ENCODE assay signal across 17 cellular contexts in genomic region chr10:109880886-109881467, GRCh38. TPM values are rescaled to one million over a fixed set of nuclear protein-coding genes. Genes with fewer than 3 reads are reported as not detected.
A peak's percentile ranks its signal among the peaks of the same experiment; 100 is the strongest.
DNase-seq lines count a peak whose midpoint lies in the region; ATAC-seq, FAIRE-seq and TF ChIP-seq lines count a peak whose summit lies in the region.
"Had no signal": no experiment of that assay in that cellular context is flagged by ENCODE, and none has a peak within 500 bp of the region (broad histone marks: within the 10 kb centered on the region; RNA-seq: fewer than 3 reads in every experiment).

No MANE protein-coding gene starts in this region.

- H3K27me3 Mint-ChIP-seq in activated naive CD4-positive, alpha-beta T cell treated with anti-CD3 and anti-CD28 coated beads for 36 hours (ENCODE audit: low read depth) = no peaks in the 10 kb centered on the region
- no peaks in the 10 kb centered on the region for H3K27me3 Mint-ChIP-seq in CD8-positive, alpha-beta memory T cell

- peaks cover 5% of the 10 kb centered on the region for H3K4me1 Mint-ChIP-seq in activated naive CD4-positive, alpha-beta T cell treated with anti-CD3 and anti-CD28 coated beads for 36 hours (ENCODE audit: low read depth)
- peaks cover 5 to 9% (median 5%) of the 10 kb centered on the region in 3 donors for H3K4me1 Mint-ChIP-seq in CD8-positive, alpha-beta memory T cell

- TF ChIP-seq RAD21 in GM12878 (IDR thresholded peaks at IDR 0.05; ENCODE audit: insufficient read depth, low read depth, low read length) = no peak

- FAIRE-seq in GM18507 (lab: Jason Lieb, UNC) (peak; percentile 9), GM12878 (lab: Jason Lieb, UNC) (no peak)
- FAIRE-seq: endothelial cell of umbilical vein had no signal

- BruUV-seq in GM12878 (replicated peaks; lab: Mats Ljungman, UMichigan) = no TSS peak

- peaks cover 33% of the 10 kb centered on the region for H3K36me3 Mint-ChIP-seq in activated naive CD4-positive, alpha-beta T cell treated with anti-CD3 and anti-CD28 coated beads for 36 hours (ENCODE audit: low read depth)
- H3K36me3 Mint-ChIP-seq in CD8-positive, alpha-beta memory T cell = peaks cover 5 to 85% (median 23%) of the 10 kb centered on the region in 3 donors

- in situ Hi-C loops in GM12878 (cut with MboI) = no loop called here

- no peaks in the 10 kb centered on the region; the same call in 1 of the 2 replicates for H4K20me1 ChIP-seq in GM12878 (ENCODE audit: control insufficient read depth, insufficient read depth)

- TF ChIP-seq EP300 in GM12878 (IDR thresholded peaks at IDR 0.05; ENCODE audit: borderline replicate concordance in 1 of 2, control insufficient read depth in 1 of 2, low read depth in 2 of 2, low read length in 2 of 2) (no peak), tibial nerve (IDR thresholded peaks at IDR 0.05) (no peak)

- DNase-seq in GM18507 (ENCODE audit: extremely low spot score, insufficient read length, low read depth) = no peak
- DNase-seq in GM12878 (ENCODE audit: low read depth, low spot score) = no peak
- DNase-seq in tibial nerve (ENCODE audit: low spot score in 2 of 2) = no peak
- no peak for DNase-seq in GM19238 (ENCODE audit: insufficient read length, low spot score)
- no peak for DNase-seq in activated naive CD4-positive, alpha-beta T cell treated with anti-CD3 and anti-CD28 coated beads for 36 hours
- no peak for DNase-seq in CD8-positive, alpha-beta memory T cell
- DNase-seq: activated CD8-positive, alpha-beta memory T cell treated with anti-CD3 and anti-CD28 coated beads, Interleukin-2, amount 50 U/mL, for 48 hours; H7; hippocampal formation; Kasumi-1; mesenchymal stem cell; Peyer's patch; stimulated activated CD4-positive, alpha-beta T cell treated with anti-CD3 and anti-CD28 coated beads, Interleukin-4, amount 100 ng/mL, for 4 hours had no signal

- no peak overlapping the region for H3K4me3 ChIP-seq in GM12878
- H3K4me3 ChIP-seq in tibial nerve = no peak overlapping the region
- H3K4me3 ChIP-seq in CD8-positive, alpha-beta memory T cell (ENCODE audit: low read length) = no peak overlapping the region
- H3K4me3 ChIP-seq: Peyer's patch had no signal

- no peaks in the 10 kb centered on the region for H3K79me2 ChIP-seq in GM12878 (ENCODE audit: control insufficient read depth, insufficient read depth, low read length)

- WGBS in GM12878 (ENCODE audit: insufficient coverage, insufficient replicate concordance, low lambda C conversion rate, missing lambda C conversion rate) = 50% methylated on average over 8 of the region's 8 CpGs
- WGBS in tibial nerve, 2 donors = 69 to 75% methylated on average over 8 of the region's 8 CpGs

- H3K27me3 ChIP-seq in GM12878 (replicated peaks in 1 of 2; ENCODE audit: control insufficient read depth in 2 of 2, insufficient read depth in 2 of 2, low read length in 1 of 2) (no peaks in the 10 kb centered on the region), tibial nerve (no peaks in the 10 kb centered on the region)
- no peaks in the 10 kb centered on the region for H3K27me3 ChIP-seq in CD8-positive, alpha-beta memory T cell (ENCODE audit: insufficient read depth, low read length, poor library complexity, severe bottlenecking)
- H3K27me3 ChIP-seq: Peyer's patch had no signal

- POLR2A ChIA-PET in GM12878 (lab: Charles Lee) = interaction anchor here (0.5 to 1.3 kb wide), 4 partner anchors 12 to 392 kb away, joined by 3 to 4 read pairs (median 3); no protein-coding TSS in a partner anchor
- POLR2A ChIA-PET in CD8-positive, alpha-beta memory T cell (lab: Charles Lee) = no interaction called here

- no peak overlapping the region for H3K9ac ChIP-seq in GM12878 (ENCODE audit: control insufficient read depth, insufficient read depth, low read length)

- no peak overlapping the region; the same call in 1 of the 2 replicates for H3K27ac ChIP-seq in GM12878 (ENCODE audit: control insufficient read depth, insufficient read depth)
- H3K27ac ChIP-seq in tibial nerve = no peak overlapping the region
- no peak overlapping the region for H3K27ac ChIP-seq in CD8-positive, alpha-beta memory T cell (ENCODE audit: low read depth, low read length)
- H3K27ac ChIP-seq: C4-2B, Peyer's patch had no signal

- ATAC-seq in GM21367 (IDR thresholded peaks at IDR 0.05; ENCODE audit: unreplicated experiment) (peak; percentile 67), HG03064 (IDR thresholded peaks at IDR 0.05; ENCODE audit: low read depth, unreplicated experiment) (peak; percentile 64), GM12878 (peak; percentile 82)

- H2AFZ ChIP-seq in GM12878 (ENCODE audit: control insufficient read depth, low read depth, low read length) = no peak overlapping the region

- H3K9me3 ChIP-seq in GM12878 (replicated peaks; ENCODE audit: control insufficient read depth, insufficient read depth, low read length) (no peaks in the 10 kb centered on the region), tibial nerve (no peaks in the 10 kb centered on the region)
- no peaks in the 10 kb centered on the region for H3K9me3 ChIP-seq in CD8-positive, alpha-beta memory T cell (ENCODE audit: low read length)
- H3K9me3 ChIP-seq: Peyer's patch had no signal

- H3K9me3 Mint-ChIP-seq in activated naive CD4-positive, alpha-beta T cell treated with anti-CD3 and anti-CD28 coated beads for 36 hours = no peaks in the 10 kb centered on the region
- H3K9me3 Mint-ChIP-seq in CD8-positive, alpha-beta memory T cell = no peaks in the 10 kb centered on the region

- H3K4me2 ChIP-seq in GM12878 (ENCODE audit: control insufficient read depth, insufficient read depth) = no peak overlapping the region

- H3K27ac Mint-ChIP-seq in activated naive CD4-positive, alpha-beta T cell treated with anti-CD3 and anti-CD28 coated beads for 36 hours = no peak overlapping the region
- H3K27ac Mint-ChIP-seq in CD8-positive, alpha-beta memory T cell = peak overlapping the region in 3 of 8 donors; percentile 37 to 70 (median 65)

- RAD21 ChIA-PET in GM12878 (lab: Charles Lee; ENCODE audit: unreplicated experiment) = interaction anchor here (1.0 to 2.6 kb wide), 5 partner anchors 9 to 398 kb away, joined by 3 to 8 read pairs (median 3); partner anchors contain the start of gene XPNPEP1

- SMC1A ChIA-PET in GM12878 (lab: Charles Lee; ENCODE audit: uncharacterized antibody, unreplicated experiment) = interaction anchor here (1.0 to 5.0 kb wide), 4 partner anchors 77 to 134 kb away, joined by 3 to 47 read pairs (median 18); no protein-coding TSS in a partner anchor

- CTCF ChIA-PET in GM12878 (lab: Yijun Ruan, JAX) = interaction anchor here (0.9 to 2.0 kb wide), 8 partner anchors 22 to 257 kb away, joined by 3 to 7 read pairs (median 4); no protein-coding TSS in a partner anchor
- CTCF ChIA-PET in activated naive CD4-positive, alpha-beta T cell treated with anti-CD3 and anti-CD28 coated beads for 36 hours (lab: Charles Lee) = interaction anchor here (0.7 to 1.2 kb wide), 4 partner anchors 9 to 257 kb away, joined by 3 read pairs; no protein-coding TSS in a partner anchor
- CTCF ChIA-PET in CD8-positive, alpha-beta memory T cell (lab: Charles Lee) = interaction anchor here (0.9 to 1.0 kb wide), 2 partner anchors 29 to 76 kb away, joined by 3 read pairs; no protein-coding TSS in a partner anchor

- H3K36me3 ChIP-seq in GM12878 (ENCODE audit: control insufficient read depth in 2 of 2, insufficient read depth in 2 of 2, low read length in 1 of 2) (peaks cover 16 to 37% of the 10 kb centered on the region in 2 experiments), tibial nerve (peaks cover 0 to 74% (median 8%) of the 10 kb centered on the region in 3 donors)
- H3K36me3 ChIP-seq in CD8-positive, alpha-beta memory T cell (ENCODE audit: insufficient read depth, low read length) = peaks cover 49% of the 10 kb centered on the region

- intact Hi-C loops in GM12878 (cut with micrococcal nuclease; ENCODE audit: unreplicated experiment) = loop anchor here (5.0 to 10.0 kb wide), 3 partner anchors 124 to 401 kb away; partner anchors contain the start of gene ADD3
- intact Hi-C loops in activated naive CD4-positive, alpha-beta T cell treated with anti-CD3 and anti-CD28 coated beads for 36 hours (cut with micrococcal nuclease) = loop anchor here (10.0 kb wide), 1 partner anchor 344 kb away; no protein-coding TSS in a partner anchor

- H3K4me1 ChIP-seq in GM12878 (ENCODE audit: control insufficient read depth, insufficient read depth, low read length) = peaks cover 15% of the 10 kb centered on the region
- H3K4me1 ChIP-seq in tibial nerve = peaks cover 0 to 15% (median 7%) of the 10 kb centered on the region in 4 donors
- H3K4me1 ChIP-seq in CD8-positive, alpha-beta memory T cell (ENCODE audit: insufficient read depth, low read length) = no peaks in the 10 kb centered on the region

- no peak overlapping the region for H3K4me3 Mint-ChIP-seq in activated naive CD4-positive, alpha-beta T cell treated with anti-CD3 and anti-CD28 coated beads for 36 hours
- H3K4me3 Mint-ChIP-seq in CD8-positive, alpha-beta memory T cell = no peak overlapping the region

- TF ChIP-seq CTCF in GM12878 (IDR thresholded peaks at IDR 0.05 in 2 of 3, conservative IDR thresholded peaks at IDR 0.05 in 1 of 3; ENCODE audit: control insufficient read depth in 2 of 3, extremely low read depth in 1 of 3, insufficient read depth in 1 of 3, low read depth in 3 of 3, low read length in 3 of 3) (no peak), tibial nerve (IDR thresholded peaks at IDR 0.05) (no peak)

- TF ChIP-seq POLR2A in GM12878 (IDR thresholded peaks at IDR 0.05; ENCODE audit: low read depth, low read length) (no peak), tibial nerve (IDR thresholded peaks at IDR 0.05) (no peak)

TF ChIP-seq in GM12878, 131 proteins besides CTCF, POLR2A, EP300 and RAD21 (continues in another document):
- no peak for TF ChIP-seq ZNF622 (IDR thresholded peaks at IDR 0.05)

RNA-seq across cellular contexts. Expression of gene XPNPEP1, which starts 42.3 kb away (rescaled TPM):
- 237 and 270 TPM in 2 replicates for total RNA-seq in GM12878 (2013; cell fraction: nucleolus; rRNA removed)
- total RNA-seq in GM12878 (2014; rRNA removed) (52.7 and 53.0 TPM in 2 replicates), GM12878 (2014; rRNA removed; fragmentation: Illumina TruSeq; extraction: Trizol) (39.1 and 42.4 TPM in 2 replicates), GM12878 (2021) (43.7 and 44.6 TPM in 2 replicates), tibial nerve (10 to 100 TPM; 41.0 to 99.3 (median 62.4) TPM)
- polyA plus RNA-seq in GM12878 (2011; ENCODE audit: low read depth) = 23.4 TPM
- polyA plus RNA-seq in GM12878 (2011; rRNA removed) (76.8 and 108 TPM in 2 replicates), GM12878 (2014; fragmentation: Illumina TruSeq; extraction: Trizol) (50.7 and 60.8 TPM in 2 replicates), GM12878 (2014; fragmentation: Nextera tagmentation; extraction: Ambion mirVana) (10 to 100 TPM; 22.7 to 28.4 TPM), GM12878 (2014; rRNA removed) (50.0 and 69.7 TPM in 2 replicates), GM12878 (2016; fragmentation: Nextera tagmentation; extraction: Ambion mirVana) (10 to 100 TPM; 30.4 to 32.1 TPM)
- 237 and 264 TPM in 2 replicates for polyA plus RNA-seq in GM12878 (2011; cell fraction: cytosol; rRNA removed)
- 313 and 376 TPM in 2 replicates for polyA plus RNA-seq in GM12878 (2011; cell fraction: nucleus; rRNA removed)
- 32.7 and 38.4 TPM in 2 replicates for polyA plus RNA-seq in GM12878 (2012)
- 315 and 408 TPM in 2 replicates for polyA minus RNA-seq in GM12878 (2011; rRNA and poly(A)+ RNA removed)
- polyA minus RNA-seq in GM12878 (2011; cell fraction: cytosol; rRNA and poly(A)+ RNA removed) = 52.9 and 60.5 TPM in 2 replicates
- 135 and 144 TPM in 2 replicates for polyA minus RNA-seq in GM12878 (2011; cell fraction: nucleus; rRNA and poly(A)+ RNA removed)
- total RNA-seq in activated naive CD4-positive, alpha-beta T cell treated with anti-CD3 and anti-CD28 coated beads for 36 hours = 10 to 100 TPM; 52.2 to 52.6 TPM
- 10 to 100 TPM; 50.2 to 56.1 TPM for total RNA-seq in CD8-positive, alpha-beta memory T cell
- 29.7 TPM for polyA plus RNA-seq in CD8-positive, alpha-beta memory T cell
